ENCODE assay signal across 13 cellular contexts in the genomic region with DNA sequence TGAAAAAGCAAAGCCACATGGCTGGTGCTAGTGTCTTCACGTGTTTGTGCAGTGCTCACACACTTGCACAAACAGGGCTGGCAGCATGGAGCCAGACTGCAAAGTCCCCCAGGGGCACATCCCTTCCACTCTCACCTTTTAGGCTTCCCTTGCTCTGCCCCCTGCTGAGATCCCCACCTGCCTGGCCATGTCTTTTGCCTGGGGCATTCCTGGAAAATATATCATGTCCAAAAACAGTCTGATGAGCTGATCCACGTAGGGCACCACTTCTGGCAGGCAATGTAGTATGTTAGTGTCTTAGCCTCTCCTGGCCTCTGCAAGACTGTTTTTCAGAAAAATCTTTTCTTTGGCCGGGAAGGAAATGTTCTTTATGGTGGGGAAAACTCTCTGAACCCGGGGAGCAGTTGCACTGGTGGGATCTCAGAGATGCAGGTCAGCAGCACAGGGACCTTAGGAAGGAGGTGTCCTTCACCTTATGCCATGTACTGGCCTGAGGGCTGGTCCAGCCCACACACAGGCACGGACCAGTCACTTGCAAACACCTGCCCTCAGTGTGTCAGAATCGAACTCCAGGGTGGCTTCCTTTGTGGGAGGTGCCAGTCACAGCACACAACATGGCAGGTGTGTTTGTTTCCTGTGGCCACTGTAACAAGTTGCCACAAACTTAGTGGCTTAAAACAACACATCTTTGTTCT. TPM values are rescaled to one million over a fixed set of nuclear protein-coding genes. Genes with fewer than 3 reads are reported as not detected.
DNase-seq lines count a peak whose midpoint lies in the region; ATAC-seq, FAIRE-seq and TF ChIP-seq lines count a peak whose summit lies in the region.
"Had no signal": no experiment of that assay in that cellular context is flagged by ENCODE, and none has a peak within 500 bp of the region (broad histone marks: within the 10 kb centered on the region; RNA-seq: fewer than 3 reads in every experiment).

No MANE protein-coding gene starts in this region.

- no peak for FAIRE-seq in GM19239 (lab: Jason Lieb, UNC)
- FAIRE-seq: RCC 7860 had no signal

- POLR2A ChIA-PET in Panc1 (lab: Charles Lee) = interaction anchor here (0.7 kb wide), 1 partner anchor 995 kb away, joined by 3 read pairs; no protein-coding TSS in a partner anchor

- intact Hi-C loops in cardiac septum (cut with DNase I) = no loop called here
- intact Hi-C loops in Right ventricle myocardium superior (cut with DNase I) = no loop called here
- intact Hi-C loops in Panc1 (cut with micrococcal nuclease; ENCODE audit: unreplicated experiment) = no loop called here

- no peak overlapping the region for H3K4me3 ChIP-seq in Panc1 (ENCODE audit: low read depth in 2 of 2, low read length in 2 of 2)
- H3K4me3 ChIP-seq: cardiac muscle cell had no signal

- H3K27me3 ChIP-seq in Panc1 (ENCODE audit: control insufficient read depth, insufficient read depth, low read length) = no peaks in the 10 kb centered on the region
- H3K27me3 ChIP-seq: cardiac muscle cell had no signal

- H3K9me3 Mint-ChIP-seq in glutamatergic neuron (ENCODE audit: unreplicated experiment) (peaks cover 14% of the 10 kb centered on the region), type B pancreatic cell (no peaks in the 10 kb centered on the region)
- H3K9me3 Mint-ChIP-seq: HFFc6, naive B cell had no signal

- H3K9me3 ChIP-seq in Panc1 (ENCODE audit: control insufficient read depth, insufficient read depth, low read depth, low read length) = no peaks in the 10 kb centered on the region

- H3K36me3 ChIP-seq in Panc1 (ENCODE audit: control insufficient read depth, insufficient read depth, low read length) = no peaks in the 10 kb centered on the region
- H3K36me3 ChIP-seq: cardiac muscle cell had no signal

- H3K4me1 Mint-ChIP-seq in glutamatergic neuron (ENCODE audit: low read depth, unreplicated experiment) (peaks cover 72% of the 10 kb centered on the region), type B pancreatic cell (ENCODE audit: unreplicated experiment) (peaks cover 47% of the 10 kb centered on the region)

- H3K36me3 Mint-ChIP-seq in glutamatergic neuron (ENCODE audit: unreplicated experiment) (no peaks in the 10 kb centered on the region), type B pancreatic cell (peaks cover 21% of the 10 kb centered on the region)

- CTCF ChIA-PET in Panc1 (lab: Charles Lee) = no interaction called here

- DNase-seq in cardiac septum (ENCODE audit: low spot score) = peak; percentile 60
- no peak for DNase-seq in Right ventricle myocardium superior
- no peak for DNase-seq in Panc1 (ENCODE audit: low read depth, low spot score)
- peak; percentile 10 for DNase-seq in glutamatergic neuron
- DNase-seq in type B pancreatic cell (ENCODE audit: extremely low spot score, unreplicated experiment) = no peak
- DNase-seq in GM19239 (ENCODE audit: insufficient read length, low spot score) = no peak
- DNase-seq in amygdala (lab: John Stamatoyannopoulos, UW) = no peak
- DNase-seq: HFFc6, IMR-90, naive B cell had no signal

- no peaks in the 10 kb centered on the region for H3K4me1 ChIP-seq in Panc1 (ENCODE audit: control insufficient read depth, insufficient read depth, low read length)

- no peak for ATAC-seq in Right ventricle myocardium superior (ENCODE audit: poor library complexity)
- no peak for ATAC-seq in Panc1
- no peak for ATAC-seq in HG03457 (IDR thresholded peaks at IDR 0.05; ENCODE audit: unreplicated experiment)

- TF ChIP-seq CTCF in Panc1 (IDR thresholded peaks at IDR 0.05) = no peak
- TF ChIP-seq CTCF in glutamatergic neuron (IDR thresholded peaks at IDR 0.05; ENCODE audit: partially characterized antibody, unreplicated experiment) = no peak
- TF ChIP-seq CTCF in type B pancreatic cell (conservative IDR thresholded peaks at IDR 0.05) = no peak

- TSS peak; percentile 30 for BruUV-seq in Panc1 (replicated peaks; lab: Mats Ljungman, UMichigan)

- in situ Hi-C loops in Panc1 (cut with HindIII; ENCODE audit: low pct_unique_long_range_greater_than_20kb, low sequenced_read_pairs) = no loop called here

- peak overlapping the region; percentile 71 for H3K27ac Mint-ChIP-seq in glutamatergic neuron (ENCODE audit: unreplicated experiment)
- H3K27ac Mint-ChIP-seq in type B pancreatic cell = no peak overlapping the region
- H3K27ac Mint-ChIP-seq: HFFc6 had no signal

- no peak overlapping the region for H3K4me3 Mint-ChIP-seq in glutamatergic neuron (ENCODE audit: unreplicated experiment)
- H3K4me3 Mint-ChIP-seq in type B pancreatic cell = peak overlapping the region; percentile 61
- H3K4me3 Mint-ChIP-seq: HFFc6 had no signal

- H3K27me3 Mint-ChIP-seq in glutamatergic neuron (ENCODE audit: unreplicated experiment) (peaks cover 23% of the 10 kb centered on the region), type B pancreatic cell (no peaks in the 10 kb centered on the region)
- H3K27me3 Mint-ChIP-seq: naive B cell had no signal

- H3K27ac ChIP-seq in Panc1 (ENCODE audit: low read length) = no peak overlapping the region
- H3K27ac ChIP-seq: cardiac muscle cell had no signal

RNA-seq across cellular contexts. Expression of a gene that starts 46.4 kb away (rescaled TPM):
- total RNA-seq in cardiac septum (554 TPM), Right ventricle myocardium superior (280 TPM), Panc1 (2021; ENCODE audit: unreplicated experiment) (155 TPM), glutamatergic neuron (ENCODE audit: unreplicated experiment) (863 TPM), type B pancreatic cell (ENCODE audit: low replicate concordance) (275 and 367 TPM in 2 replicates)
- 100 TPM for polyA plus RNA-seq in Panc1 (2012; ENCODE audit: insufficient read length)

Comparison
In these comparisons a context has a peak if more than half of its experiments do, and no peak if none do; other contexts are left out.
1. DNase-seq: peak in cardiac septum (single experiment) and glutamatergic neuron (single experiment); none in Right ventricle myocardium superior (single experiment), Panc1 (single experiment), type B pancreatic cell (single experiment), GM19239 (single experiment) and amygdala (0 of 56).